Comparison of ENCODE assay signal across 1 cellular context in genomic region chr16:31064882-31065461, GRCh38.
TF ChIP-seq lines count a peak whose summit lies in the region.

No MANE protein-coding gene starts in this region.

TF ChIP-seq in K562, 482 proteins besides CTCF, POLR2A, EP300 and RAD21:
- TF ChIP-seq ZC3H4 (CRISPR knock-in tag; IDR thresholded peaks at IDR 0.05; ENCODE audit: borderline replicate concordance) (no peak), FOSL1 (tag; conservative IDR thresholded peaks at IDR 0.05) (peak; percentile 68), GTF2F1 (IDR thresholded peaks at IDR 0.05; ENCODE audit: low read depth, low read length) (no peak), OTX1 (CRISPR knock-in tag; IDR thresholded peaks at IDR 0.05) (no peak), ZNF175 (CRISPR knock-in tag; IDR thresholded peaks at IDR 0.05; ENCODE audit: low read depth) (no peak), ZNF239 (CRISPR knock-in tag; IDR thresholded peaks at IDR 0.05) (no peak), YY1 (IDR thresholded peaks at IDR 0.05; ENCODE audit: borderline replicate concordance in 1 of 3, control insufficient read depth in 1 of 3, extremely low read depth in 1 of 3, insufficient read depth in 3 of 3, insufficient read length in 1 of 3, insufficient replicate concordance in 2 of 3, low read depth in 1 of 3, low read length in 2 of 3) (peak in 1 of 3 experiments; percentile 13)
